Comparison of ENCODE assay signal across 8 cellular contexts in genomic region chrX:3638280-3638873, GRCh38.
A peak's percentile ranks its signal among the peaks of the same experiment; 100 is the strongest.
DNase-seq lines count a peak whose midpoint lies in the region; ATAC-seq and TF ChIP-seq lines count a peak whose summit lies in the region.

No MANE protein-coding gene starts in this region.

- no peak overlapping the region for H3K27ac ChIP-seq in Peyer's patch

- no peaks in the 10 kb centered on the region for H3K4me1 ChIP-seq in Peyer's patch

- no peaks in the 10 kb centered on the region for H3K27me3 ChIP-seq in Peyer's patch

- DNase-seq in activated gamma-delta T cell treated with Interleukin-2 at 50 U/mL for 16 hours (peak; percentile 22), activated gamma-delta T cell (lab: John Stamatoyannopoulos, UW) (no peak), Peyer's patch (peak in 2 of 3 donors; percentile 44 to 81), astrocyte of the hippocampus (ENCODE audit: low read depth, low spot score) (peak; percentile 67), iris pigment epithelial cell (ENCODE audit: low read depth) (peak; percentile 44), GOT3 (lab: John Stamatoyannopoulos, UW) (no peak)
- DNase-seq in stimulated activated CD4-positive, alpha-beta T cell treated with anti-CD3 and anti-CD28 coated beads, Interleukin-4, amount 100 ng/mL, for 48 hours (ENCODE audit: low read depth in 2 of 2): peak; percentile 7 to 8

- ATAC-seq in HG02943 (IDR thresholded peaks at IDR 0.05; ENCODE audit: low read depth, unreplicated experiment): peak; percentile 77

- H3K9me3 ChIP-seq in Peyer's patch: no peaks in the 10 kb centered on the region

- TF ChIP-seq POLR2A in Peyer's patch (IDR thresholded peaks at IDR 0.05): no peak

- no peak overlapping the region for H3K4me3 ChIP-seq in Peyer's patch

- H3K36me3 ChIP-seq in Peyer's patch: no peaks in the 10 kb centered on the region

- peak in 4 of 6 experiments; percentile 39 to 73 (median 55) for TF ChIP-seq CTCF in Peyer's patch (IDR thresholded peaks at IDR 0.05)

Comparison
In these comparisons a context has a peak if more than half of its experiments do, and no peak if none do; other contexts are left out.
1. DNase-seq: peak in activated gamma-delta T cell treated with Interleukin-2 at 50 U/mL for 16 hours (single experiment), Peyer's patch (2 of 3), astrocyte of the hippocampus (single experiment), iris pigment epithelial cell (single experiment) and stimulated activated CD4-positive, alpha-beta T cell treated with anti-CD3 and anti-CD28 coated beads, Interleukin-4, amount 100 ng/mL, for 48 hours (2 of 2); none in activated gamma-delta T cell (single experiment) and GOT3 (single experiment).